Comparison of ENCODE assay signal across 8 cellular contexts in genomic region chr14:76461886-76462285, GRCh38.
"Had no signal": no experiment of that assay in that cellular context is flagged by ENCODE, and none has a peak within 500 bp of the region (broad histone marks: within the 10 kb centered on the region; RNA-seq: fewer than 3 reads in every experiment).

No MANE protein-coding gene starts in this region.

- H2AFZ ChIP-seq: GM23248, GM23338 had no signal

- ATAC-seq: GM23338, HCT116 had no signal

- H3K9me3 ChIP-seq: HAP-1 had no signal

- H3K27ac Mint-ChIP-seq: GM23338, H9, HFFc6 had no signal

- H3K4me1 ChIP-seq: HAP-1 had no signal

- H3K9ac ChIP-seq: GM23248 had no signal

- H3K4me3 ChIP-seq: GM23248, GM23338, HAP-1 had no signal

- H3K27ac ChIP-seq: GM23248 had no signal

- H3K9me3 Mint-ChIP-seq: GM23338, H9, HFFc6 had no signal

- DNase-seq: GM23248, GOT3, H9, HCEC 1CT, HFFc6 had no signal

- H3K36me3 ChIP-seq: HAP-1 had no signal

- H3K4me2 ChIP-seq: GM23338 had no signal

- H3K4me3 Mint-ChIP-seq: GM23338, H9, HFFc6 had no signal
